7 cellular contexts compared by ENCODE assay signal in the genomic region with DNA sequence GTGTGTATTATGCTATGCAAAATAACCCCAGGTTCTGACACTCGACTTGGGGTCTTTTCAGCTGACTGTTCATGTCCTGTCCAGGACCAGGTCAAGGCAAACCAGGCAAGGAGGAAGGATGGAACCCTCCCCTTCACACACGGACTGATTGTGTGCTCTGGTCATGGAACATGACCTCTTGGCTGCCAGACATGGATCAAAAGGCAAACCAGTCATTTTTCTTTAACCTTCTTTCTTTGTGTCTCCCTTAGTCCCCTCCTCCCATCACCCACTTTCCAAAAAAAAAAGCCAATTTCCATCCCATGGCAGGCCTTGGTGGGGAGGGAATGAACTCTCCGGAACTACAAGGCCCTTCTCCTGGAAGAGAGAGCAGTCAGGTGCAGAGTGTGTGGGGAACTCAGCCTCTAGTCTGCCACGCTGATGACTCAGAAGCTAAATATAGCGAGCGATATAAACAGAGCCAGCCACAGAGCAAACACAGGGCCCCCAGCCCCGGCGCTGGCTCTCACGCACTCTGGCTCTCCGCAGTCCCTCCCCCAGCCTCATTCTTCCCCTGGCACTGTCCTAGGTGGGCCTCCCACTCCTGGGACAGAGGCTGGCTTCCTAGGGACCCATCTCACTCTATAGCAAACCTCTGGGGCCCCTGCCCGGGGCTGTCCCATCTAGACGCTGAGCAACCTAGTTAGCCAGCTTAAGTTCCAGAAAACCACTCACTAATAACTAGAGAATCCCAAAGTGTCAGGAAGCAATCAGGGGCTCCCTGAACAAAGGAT. TPM values are rescaled to one million over a fixed set of nuclear protein-coding genes. Genes with fewer than 3 reads are reported as not detected.
A peak's percentile ranks its signal among the peaks of the same experiment; 100 is the strongest.
DNase-seq lines count a peak whose midpoint lies in the region; ATAC-seq and TF ChIP-seq lines count a peak whose summit lies in the region.

No MANE protein-coding gene starts in this region.

- WGBS in spleen, 5 donors = 2 to 26% (median 13%) methylated on average over 12 of the region's 12 CpGs

- H3K36me3 Mint-ChIP-seq in T-helper 1 cell treated with Interleukin-12 subunit alpha and Interleukin-12 subunit beta and Interleukin-4 antibody, amounts not matched to agents 30 μg/mL and 1 μg/mL, for 36 hours (ENCODE audit: low read depth) = peaks cover 32% of the 10 kb centered on the region

- intact Hi-C loops in spleen (cut with DNase I; ENCODE audit: low total_unique reads) = no loop called here

- peaks cover 76% of the 10 kb centered on the region for H3K4me1 Mint-ChIP-seq in T-helper 1 cell treated with Interleukin-12 subunit alpha and Interleukin-12 subunit beta and Interleukin-4 antibody, amounts not matched to agents 30 μg/mL and 1 μg/mL, for 36 hours (ENCODE audit: low read depth)

- H3K27me3 ChIP-seq in iPS-20b (ENCODE audit: insufficient read depth, low read length) (no peaks in the 10 kb centered on the region), spleen (replicated peaks in 1 of 7) (no peaks in the 10 kb centered on the region)

- H3K27ac Mint-ChIP-seq in T-helper 1 cell treated with Interleukin-12 subunit alpha and Interleukin-12 subunit beta and Interleukin-4 antibody, amounts not matched to agents 30 μg/mL and 1 μg/mL, for 36 hours = peak overlapping the region; percentile 90

- H3K27ac ChIP-seq in iPS-20b (ENCODE audit: low read length) = no peak overlapping the region
- H3K27ac ChIP-seq in spleen = peak overlapping the region; percentile 65 to 91 (median 86)

- H3K4me1 ChIP-seq in iPS-20b (ENCODE audit: insufficient read depth, low read length) (peaks cover 32% of the 10 kb centered on the region), spleen (peaks cover 64 to 100% (median 99%) of the 10 kb centered on the region in 6 donors)

- H3K4me3 ChIP-seq in astrocyte of the spinal cord (ENCODE audit: low read depth, low read length) (no peak overlapping the region), iPS-20b (ENCODE audit: low read length) (no peak overlapping the region), spleen (peak overlapping the region in 1 of 8 donors; percentile 27)

- H3K9me3 ChIP-seq in iPS-20b (ENCODE audit: insufficient read depth, low read depth, low read length) (no peaks in the 10 kb centered on the region), spleen (no peaks in the 10 kb centered on the region)

- peak; percentile 60 for ATAC-seq in GM18519 (IDR thresholded peaks at IDR 0.05; ENCODE audit: low FRiP score, unreplicated experiment)
- ATAC-seq in HG02885 (IDR thresholded peaks at IDR 0.05; ENCODE audit: poor library complexity, unreplicated experiment) = peak; percentile 84

- peaks cover 9% of the 10 kb centered on the region; the same call in 1 of the 2 replicates for H3K36me3 ChIP-seq in iPS-20b (ENCODE audit: insufficient read depth, low read depth, low read length)
- H3K36me3 ChIP-seq in spleen = peaks cover 0 to 47% (median 0%) of the 10 kb centered on the region in 6 donors

- H3K9ac ChIP-seq in iPS-20b (ENCODE audit: low read depth, low read length) = peak overlapping the region; percentile 43; the same call in 1 of the 2 replicates

- H3K27me3 Mint-ChIP-seq in T-helper 1 cell treated with Interleukin-12 subunit alpha and Interleukin-12 subunit beta and Interleukin-4 antibody, amounts not matched to agents 30 μg/mL and 1 μg/mL, for 36 hours (ENCODE audit: low read depth) = peaks cover 9% of the 10 kb centered on the region

- TF ChIP-seq CTCF in astrocyte of the spinal cord (IDR thresholded peaks at IDR 0.05; ENCODE audit: low read depth, low read length) (no peak), spleen (IDR thresholded peaks at IDR 0.05 in 8 of 11, conservative IDR thresholded peaks at IDR 0.05 in 3 of 11) (no peak)

- peak in 1 of 3 donors; percentile 77 for TF ChIP-seq POLR2A in spleen (IDR thresholded peaks at IDR 0.05)

- DNase-seq in NCI-H1436 (lab: John Stamatoyannopoulos, UW) (peak; percentile 52), astrocyte of the spinal cord (ENCODE audit: low read depth, low spot score) (peak; percentile 94), spleen (peak; percentile 90)

- H3K9me3 Mint-ChIP-seq in T-helper 1 cell treated with Interleukin-12 subunit alpha and Interleukin-12 subunit beta and Interleukin-4 antibody, amounts not matched to agents 30 μg/mL and 1 μg/mL, for 36 hours = no peaks in the 10 kb centered on the region

- in situ Hi-C loops in astrocyte of the spinal cord (cut with HindIII; ENCODE audit: low sequenced_read_pairs) = no loop called here

- peak overlapping the region; percentile 73 for H3K4me3 Mint-ChIP-seq in T-helper 1 cell treated with Interleukin-12 subunit alpha and Interleukin-12 subunit beta and Interleukin-4 antibody, amounts not matched to agents 30 μg/mL and 1 μg/mL, for 36 hours

RNA-seq across cellular contexts. Expression of gene BMF, which starts 10.0 kb away (rescaled TPM):
- 10 to 100 TPM; 16.9 to 77.9 (median 36.1) TPM for total RNA-seq in spleen
- 10 to 100 TPM; 25.5 to 33.1 (median 27.7) TPM for polyA plus RNA-seq in spleen

RNA-seq across cellular contexts. Expression of gene SRP14, which starts 59.7 kb away (rescaled TPM):
- 100 to 1,000 TPM; 109 to 256 (median 145) TPM for total RNA-seq in spleen
- polyA plus RNA-seq in spleen = 100 to 1,000 TPM; 295 to 356 (median 353) TPM
